ENCODE assay signal across 8 cellular contexts in genomic region chr19:34678421-34678820, GRCh38. TPM values are rescaled to one million over a fixed set of nuclear protein-coding genes. Genes with fewer than 3 reads are reported as not detected.
DNase-seq lines count a peak whose midpoint lies in the region; ATAC-seq and TF ChIP-seq lines count a peak whose summit lies in the region.

No MANE protein-coding gene starts in this region.

- TF ChIP-seq CTCF in CD8-positive, alpha-beta T cell (IDR thresholded peaks at IDR 0.05), result no peak
- no peak for TF ChIP-seq CTCF in neutrophil (IDR thresholded peaks at IDR 0.05)

- H3K9me3 ChIP-seq in CD8-positive, alpha-beta T cell (ENCODE audit: low read length), result peaks cover 9% of the 10 kb centered on the region
- H3K9me3 ChIP-seq in neutrophil, result peaks cover 25% of the 10 kb centered on the region

- peak overlapping the region; percentile 100 for H3K27ac Mint-ChIP-seq in CD8-positive, alpha-beta T cell
- H3K27ac Mint-ChIP-seq in effector memory CD8-positive, alpha-beta T cell, result peak overlapping the region; percentile 99

- ATAC-seq in CD8-positive, alpha-beta T cell, result no peak
- ATAC-seq in effector memory CD8-positive, alpha-beta T cell (replicated peaks), result no peak
- ATAC-seq in HG02798 (IDR thresholded peaks at IDR 0.05; ENCODE audit: poor library complexity, unreplicated experiment) (no peak), HG03095 (IDR thresholded peaks at IDR 0.05; ENCODE audit: unreplicated experiment) (no peak), GM21786 (IDR thresholded peaks at IDR 0.05; ENCODE audit: unreplicated experiment) (no peak)

- DNase-seq in CD8-positive, alpha-beta T cell, result no peak
- peak; percentile 18 for DNase-seq in NCI-H345 treated with DMSO at 0.1 percent for 48 hours (lab: John Stamatoyannopoulos, UW; ENCODE audit: unreplicated experiment)
- DNase-seq in effector memory CD8-positive, alpha-beta T cell, result no peak
- DNase-seq in cortex of kidney (lab: John Stamatoyannopoulos, UW), result no peak

- peaks cover 28% of the 10 kb centered on the region for H3K36me3 ChIP-seq in CD8-positive, alpha-beta T cell (ENCODE audit: insufficient read depth, low read length)
- H3K36me3 ChIP-seq in neutrophil, result peaks cover 18% of the 10 kb centered on the region

- peak overlapping the region; percentile 99 for H3K4me3 Mint-ChIP-seq in CD8-positive, alpha-beta T cell
- peak overlapping the region; percentile 94 to 95 for H3K4me3 Mint-ChIP-seq in effector memory CD8-positive, alpha-beta T cell

- CTCF ChIA-PET in CD8-positive, alpha-beta T cell (lab: Charles Lee), result interaction anchor here (0.7 to 2.1 kb wide), 2 partner anchors 34 to 38 kb away, joined by 3 to 5 read pairs; no protein-coding TSS in a partner anchor

- POLR2A ChIA-PET in CD8-positive, alpha-beta T cell (lab: Charles Lee), result interaction anchor here (0.6 to 2.0 kb wide), 4 partner anchors 39 to 1464 kb away, joined by 3 to 12 read pairs (median 4); partner anchors contain the start of gene ZNF181

- peaks cover 58% of the 10 kb centered on the region for H3K36me3 Mint-ChIP-seq in CD8-positive, alpha-beta T cell
- peaks cover 50% of the 10 kb centered on the region for H3K36me3 Mint-ChIP-seq in effector memory CD8-positive, alpha-beta T cell (ENCODE audit: insufficient read depth)

- peaks cover 23% of the 10 kb centered on the region for H3K4me1 ChIP-seq in CD8-positive, alpha-beta T cell (ENCODE audit: insufficient read depth, low read length)
- H3K4me1 ChIP-seq in neutrophil (ENCODE audit: control insufficient read depth in 1 of 2, insufficient read depth in 1 of 2, low read depth in 1 of 2, low read length in 1 of 2), result peaks cover 11 to 14% of the 10 kb centered on the region in 2 experiments

- intact Hi-C loops in CD8-positive, alpha-beta T cell (cut with DNase I, micrococcal nuclease), result loop anchor here (5.0 to 10.0 kb wide), 4 partner anchors 324 to 1069 kb away; partner anchors contain the start of genes LIN37 (in 1 of the 2), LSM14A (in 1 of the 2), PSENEN (in 1 of the 2) and RBM42 (in 1 of the 2)

- H3K9me3 Mint-ChIP-seq in CD8-positive, alpha-beta T cell, result peaks cover 28% of the 10 kb centered on the region
- peaks cover 5 to 11% of the 10 kb centered on the region in 2 donors for H3K9me3 Mint-ChIP-seq in effector memory CD8-positive, alpha-beta T cell

- H3K4me3 ChIP-seq in CD8-positive, alpha-beta T cell (ENCODE audit: low read depth, low read length), result peak overlapping the region; percentile 85
- peak overlapping the region; percentile 67 to 71 for H3K4me3 ChIP-seq in neutrophil (ENCODE audit: low read depth in 1 of 2, low read length in 1 of 2)

- peaks cover 10% of the 10 kb centered on the region for H3K27me3 Mint-ChIP-seq in CD8-positive, alpha-beta T cell (ENCODE audit: low read depth)
- peaks cover 8 to 13% of the 10 kb centered on the region in 2 donors for H3K27me3 Mint-ChIP-seq in effector memory CD8-positive, alpha-beta T cell

- no peaks in the 10 kb centered on the region for H3K27me3 ChIP-seq in CD8-positive, alpha-beta T cell (ENCODE audit: insufficient read depth, low read length)
- H3K27me3 ChIP-seq in neutrophil, result peaks cover 29% of the 10 kb centered on the region

- no peak overlapping the region for H3K27ac ChIP-seq in CD8-positive, alpha-beta T cell (ENCODE audit: low read depth, low read length)
- H3K27ac ChIP-seq in neutrophil, result no peak overlapping the region

- peaks cover 36% of the 10 kb centered on the region for H3K4me1 Mint-ChIP-seq in CD8-positive, alpha-beta T cell (ENCODE audit: low read depth)
- H3K4me1 Mint-ChIP-seq in effector memory CD8-positive, alpha-beta T cell (ENCODE audit: low read depth in 2 of 2), result peaks cover 14 to 28% of the 10 kb centered on the region in 2 donors

RNA-seq across cellular contexts. Expression of gene ZNF302, which starts 0.9 kb away (rescaled TPM):
- 10 to 100 TPM in 1 of 2 experiments, 1 to 10 TPM in 1; 8.0 to 10.5 TPM for total RNA-seq in CD8-positive, alpha-beta T cell

RNA-seq across cellular contexts. Expression of gene SCGB2B2, which starts 1.5 kb away (rescaled TPM):
- total RNA-seq in CD8-positive, alpha-beta T cell, result 1 to 10 TPM in 1 of 2 experiments, under 1 TPM in 1; 0.44 to 1.2 TPM

RNA-seq across cellular contexts. Expression of gene ZNF181, which starts 55.6 kb away (rescaled TPM):
- 1 to 10 TPM; 1.5 to 1.7 TPM for total RNA-seq in CD8-positive, alpha-beta T cell
